26 cellular contexts compared by ENCODE assay signal in genomic region chr2:139940701-139941100, GRCh38.
"Had no signal": no experiment of that assay in that cellular context is flagged by ENCODE, and none has a peak within 500 bp of the region (broad histone marks: within the 10 kb centered on the region; RNA-seq: fewer than 3 reads in every experiment).

No MANE protein-coding gene starts in this region.

- H3K27me3 ChIP-seq: adrenal gland, SJCRH30 had no signal

- ATAC-seq: activated CD4-positive, alpha-beta T cell treated with anti-CD3 and anti-CD28 coated beads for 36 hours; activated CD4-positive, CD25-positive, alpha-beta regulatory T cell treated with anti-CD3 and anti-CD28 coated beads, Interleukin-2, amount 50 U/mL, for 24 hours; activated CD8-positive, alpha-beta T cell treated with anti-CD3 and anti-CD28 coated beads, Interleukin-2, amount 10 ng/mL, durations not matched to agents 7 days and 5 days; Panc1; WTC11 had no signal

- H3K4me1 ChIP-seq: adrenal gland, SJCRH30 had no signal

- H3K36me3 ChIP-seq: adrenal gland, SJCRH30 had no signal

- DNase-seq: activated CD4-positive, alpha-beta T cell treated with anti-CD3 and anti-CD28 coated beads for 36 hours; activated CD4-positive, alpha-beta T cell treated with anti-CD3 and anti-CD28 coated beads, Interleukin-2, amount 10 ng/mL, durations not matched to agents 7 days and 5 days; activated CD4-positive, alpha-beta T cell treated with anti-CD3 and anti-CD28 coated beads, Interleukin-2, amount 50 U/mL, for 48 hours; activated CD8-positive, alpha-beta T cell treated with anti-CD3 and anti-CD28 coated beads, Interleukin-2, amount 10 ng/mL, durations not matched to agents 7 days and 5 days; activated gamma-delta T cell; activated naive CD4-positive, alpha-beta T cell treated with Interleukin-2 at 50 U/mL for 16 hours; activated T-cell treated with anti-CD3 and anti-CD28 coated beads, Interleukin-2, amount 50 U/mL, for 24 hours; adrenal gland; caudate nucleus; cerebellar nuclear complex; Karpas-422; NCI-H1048; NCI-H1417; NCI-H146; NCI-H187; NCI-H2029 treated with DMSO at 0.1 percent for 48 hours; NCI-H2107; NCI-H226; NCI-H446 treated with DMSO at 0.1 percent for 48 hours; NCI-H524; SHP77; SJCRH30; SK-N-SH had no signal

- H3K27ac ChIP-seq: adrenal gland, SJCRH30 had no signal

- H3K9me3 ChIP-seq: adrenal gland, SJCRH30, SK-N-SH had no signal

- H3K4me3 ChIP-seq: adrenal gland, SJCRH30 had no signal
